ENCODE assay signal across 12 cellular contexts in the genomic region with DNA sequence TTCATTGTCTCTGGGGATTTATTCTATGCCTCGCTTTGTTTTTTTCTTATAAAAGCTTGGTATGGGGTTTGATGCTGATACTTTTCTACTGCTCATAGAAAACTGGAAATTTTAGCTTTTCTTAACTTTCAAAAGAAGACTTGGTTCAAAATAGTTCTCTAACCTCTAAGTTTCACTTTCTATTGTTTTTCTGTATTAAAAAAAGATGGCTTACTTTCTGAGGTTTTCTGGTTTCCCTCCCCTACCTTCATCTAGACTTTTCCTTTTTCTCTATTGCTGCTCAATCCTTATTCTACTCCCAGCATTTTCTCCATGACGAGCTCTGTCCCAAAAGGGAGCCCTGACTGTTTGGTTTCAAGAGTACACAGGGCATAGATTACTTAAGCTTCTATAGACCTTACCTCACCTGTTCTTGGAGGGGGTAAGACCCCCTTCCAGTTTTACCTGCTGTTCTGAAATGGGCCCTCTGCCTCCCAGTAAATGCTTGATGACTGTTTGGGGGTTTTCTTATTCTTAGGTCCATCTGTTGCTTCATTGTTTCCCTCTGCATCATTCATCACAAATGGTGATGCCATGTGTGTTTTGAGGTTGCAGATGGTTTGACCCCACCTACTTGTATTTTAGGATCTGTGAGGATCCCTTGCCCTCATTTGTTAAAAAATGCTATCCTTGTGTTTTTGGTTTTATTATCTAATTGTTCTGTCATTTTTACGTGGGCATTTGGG. TPM values are rescaled to one million over a fixed set of nuclear protein-coding genes. Genes with fewer than 3 reads are reported as not detected.
DNase-seq lines count a peak whose midpoint lies in the region; ATAC-seq and TF ChIP-seq lines count a peak whose summit lies in the region.
"Had no signal": no experiment of that assay in that cellular context is flagged by ENCODE, and none has a peak within 500 bp of the region (broad histone marks: within the 10 kb centered on the region; RNA-seq: fewer than 3 reads in every experiment).

No MANE protein-coding gene starts in this region.

- intact Hi-C loops in natural killer cell (cut with micrococcal nuclease), result no loop called here
- intact Hi-C loops in Caco-2 (cut with micrococcal nuclease; ENCODE audit: unreplicated experiment), result no loop called here

- H3K9me3 ChIP-seq in T-helper 17 cell (ENCODE audit: control insufficient read depth, low read length, poor library complexity, severe bottlenecking) (no peaks in the 10 kb centered on the region), Caco-2 (no peaks in the 10 kb centered on the region)
- H3K9me3 ChIP-seq: left ventricle myocardium inferior, vagina had no signal

- H3K4me3 Mint-ChIP-seq in activated T-cell treated with anti-CD3 and anti-CD28 coated beads, Interleukin-2, amount 50 U/mL, for 24 hours, result peak overlapping the region; percentile 56
- H3K4me3 Mint-ChIP-seq in T-helper 17 cell, result peak overlapping the region; percentile 69
- H3K4me3 Mint-ChIP-seq in natural killer cell, result peak overlapping the region; percentile 33
- no peak overlapping the region for H3K4me3 Mint-ChIP-seq in Caco-2 (ENCODE audit: unreplicated experiment)

- H3K36me3 Mint-ChIP-seq in activated T-cell treated with anti-CD3 and anti-CD28 coated beads, Interleukin-2, amount 50 U/mL, for 24 hours (ENCODE audit: low read depth), result peaks cover 55% of the 10 kb centered on the region
- H3K36me3 Mint-ChIP-seq in T-helper 17 cell (ENCODE audit: low read depth) (peaks cover 9% of the 10 kb centered on the region), natural killer cell (no peaks in the 10 kb centered on the region), Caco-2 (ENCODE audit: insufficient read depth, unreplicated experiment) (peaks cover 6% of the 10 kb centered on the region)

- POLR2A ChIA-PET in Caco-2 (lab: Charles Lee), result no interaction called here

- no peaks in the 10 kb centered on the region for H3K27me3 Mint-ChIP-seq in activated T-cell treated with anti-CD3 and anti-CD28 coated beads, Interleukin-2, amount 50 U/mL, for 24 hours
- H3K27me3 Mint-ChIP-seq in T-helper 17 cell (no peaks in the 10 kb centered on the region), natural killer cell (ENCODE audit: low read depth in 2 of 2) (no peaks in the 10 kb centered on the region), Caco-2 (ENCODE audit: insufficient read depth, unreplicated experiment) (no peaks in the 10 kb centered on the region)

- no peaks in the 10 kb centered on the region for H3K27me3 ChIP-seq in Caco-2 (replicated peaks; ENCODE audit: control insufficient read depth, insufficient read depth, low read length)
- H3K27me3 ChIP-seq: vagina had no signal

- no peaks in the 10 kb centered on the region for H3K4me1 ChIP-seq in Caco-2
- H3K4me1 ChIP-seq: left ventricle myocardium inferior, vagina had no signal

- H3K4me3 ChIP-seq in Caco-2 (ENCODE audit: low read depth, low read length), result no peak overlapping the region
- H3K4me3 ChIP-seq: left ventricle myocardium inferior, vagina had no signal

- no TSS peak for BruUV-seq in Caco-2 (replicated peaks; lab: Mats Ljungman, UMichigan)

- ATAC-seq in GM21786 (IDR thresholded peaks at IDR 0.05; ENCODE audit: unreplicated experiment) (peak; percentile 65), T-helper 17 cell (no peak), natural killer cell (no peak)

- H3K9me3 Mint-ChIP-seq in activated T-cell treated with anti-CD3 and anti-CD28 coated beads, Interleukin-2, amount 50 U/mL, for 24 hours, result no peaks in the 10 kb centered on the region
- H3K9me3 Mint-ChIP-seq in natural killer cell, result no peaks in the 10 kb centered on the region
- H3K9me3 Mint-ChIP-seq in Caco-2 (ENCODE audit: unreplicated experiment), result no peaks in the 10 kb centered on the region

- no peak for DNase-seq in activated T-cell treated with anti-CD3 and anti-CD28 coated beads, Interleukin-2, amount 50 U/mL, for 24 hours
- DNase-seq in activated T-cell treated with anti-CD3 and anti-CD28 coated beads for 4 hours, result no peak
- no peak for DNase-seq in T-helper 17 cell
- no peak for DNase-seq in natural killer cell
- no peak for DNase-seq in kidney tubule cell (ENCODE audit: low spot score)
- no peak for DNase-seq in NCI-H2029 (lab: John Stamatoyannopoulos, UW)
- no peak for DNase-seq in Caco-2
- DNase-seq: ACHN, DMS79 treated with DMSO at 0.1 percent for 48 hours, left ventricle myocardium inferior had no signal

- H3K36me3 ChIP-seq in Caco-2 (ENCODE audit: control insufficient read depth, insufficient read depth, low read length), result no peaks in the 10 kb centered on the region

- CTCF ChIA-PET in Caco-2 (lab: Charles Lee), result no interaction called here

- H3K27ac Mint-ChIP-seq in activated T-cell treated with anti-CD3 and anti-CD28 coated beads, Interleukin-2, amount 50 U/mL, for 24 hours, result peak overlapping the region; percentile 90
- peak overlapping the region; percentile 94 for H3K27ac Mint-ChIP-seq in T-helper 17 cell
- peak overlapping the region; percentile 76 to 82 for H3K27ac Mint-ChIP-seq in natural killer cell
- no peak overlapping the region for H3K27ac Mint-ChIP-seq in Caco-2 (ENCODE audit: unreplicated experiment)

- TF ChIP-seq CTCF in natural killer cell (IDR thresholded peaks at IDR 0.05) (no peak), Caco-2 (IDR thresholded peaks at IDR 0.05; ENCODE audit: insufficient read depth in 1 of 2, low read depth in 1 of 2, low read length in 1 of 2, severe bottlenecking in 1 of 2, unreplicated experiment in 1 of 2) (no peak)

- H3K4me1 Mint-ChIP-seq in activated T-cell treated with anti-CD3 and anti-CD28 coated beads, Interleukin-2, amount 50 U/mL, for 24 hours (ENCODE audit: low read depth), result peaks cover 50% of the 10 kb centered on the region
- H3K4me1 Mint-ChIP-seq in T-helper 17 cell (peaks cover 24% of the 10 kb centered on the region), natural killer cell (peaks cover 9 to 12% of the 10 kb centered on the region in 2 donors), Caco-2 (ENCODE audit: low read depth, unreplicated experiment) (peaks cover 7% of the 10 kb centered on the region)

RNA-seq across cellular contexts. Expression of gene DNHD1, which starts 29.5 kb away (rescaled TPM):
- total RNA-seq in T-helper 17 cell (10 to 100 TPM; 27.5 to 39.9 TPM), natural killer cell (10 to 100 TPM; 29.6 to 38.3 (median 31.4) TPM), Caco-2 (2022) (5.7 and 6.7 TPM in 2 replicates)

RNA-seq across cellular contexts. Expression of gene TIMM10B, which starts 45.3 kb away (rescaled TPM):
- 10 to 100 TPM; 44.5 to 52.3 TPM for total RNA-seq in T-helper 17 cell
- total RNA-seq in natural killer cell, result 10 to 100 TPM; 69.6 to 92.8 (median 71.4) TPM
- 52.4 and 53.1 TPM in 2 replicates for total RNA-seq in Caco-2 (2022)

RNA-seq across cellular contexts. Expression of gene ARFIP2, which starts 45.4 kb away (rescaled TPM):
- total RNA-seq in T-helper 17 cell (10 to 100 TPM; 53.3 to 58.6 TPM), natural killer cell (10 to 100 TPM; 44.7 to 62.3 (median 51.4) TPM), Caco-2 (2022) (94.6 and 100 TPM in 2 replicates)

RNA-seq across cellular contexts. Expression of gene TRIM3, which starts 52.8 kb away (rescaled TPM):
- total RNA-seq in T-helper 17 cell (10 to 100 TPM; 14.2 to 21.4 TPM), natural killer cell (10 to 100 TPM; 26.4 to 30.9 (median 26.5) TPM), Caco-2 (2022) (28.0 and 33.4 TPM in 2 replicates)
